In genomic region chr10:53298443-53298842, GRCh38 we compare ENCODE assay signal across 21 cellular contexts.
DNase-seq lines count a peak whose midpoint lies in the region; ATAC-seq, FAIRE-seq and TF ChIP-seq lines count a peak whose summit lies in the region.
"Had no signal": no experiment of that assay in that cellular context is flagged by ENCODE, and none has a peak within 500 bp of the region (broad histone marks: within the 10 kb centered on the region; RNA-seq: fewer than 3 reads in every experiment).

No MANE protein-coding gene starts in this region.

- no peaks in the 10 kb centered on the region for H3K4me1 ChIP-seq in Panc1 (ENCODE audit: control insufficient read depth, insufficient read depth, low read length)
- H3K4me1 ChIP-seq: BLaER1 had no signal

- H3K4me3 ChIP-seq in Panc1 (ENCODE audit: low read depth in 2 of 2, low read length in 2 of 2) (no peak overlapping the region), choroid plexus epithelial cell (ENCODE audit: low read depth, low read length) (no peak overlapping the region), retinal pigment epithelial cell (ENCODE audit: low read length) (no peak overlapping the region)
- H3K4me3 ChIP-seq: BLaER1, GM23338, K562 had no signal

- in situ Hi-C loops in Panc1 (cut with HindIII; ENCODE audit: low pct_unique_long_range_greater_than_20kb, low sequenced_read_pairs), result no loop called here
- in situ Hi-C loops in ACHN (cut with HindIII; ENCODE audit: low pct_ligation_motif_present, low pct_unique_long_range_greater_than_20kb, low sequenced_read_pairs), result no loop called here

- intact Hi-C loops in Panc1 (cut with micrococcal nuclease; ENCODE audit: unreplicated experiment), result no loop called here

- CTCF ChIA-PET in Panc1 (lab: Charles Lee), result interaction anchor here (0.6 kb wide), 1 partner anchor 85 kb away, joined by 14 read pairs; no protein-coding TSS in a partner anchor

- POLR2A ChIA-PET in Panc1 (lab: Charles Lee), result no interaction called here

- TF ChIP-seq POLR2A in GM12892 (IDR thresholded peaks at IDR 0.05; ENCODE audit: low read depth, low read length), result no peak

- BruUV-seq in Panc1 (replicated peaks; lab: Mats Ljungman, UMichigan), result no TSS peak

- no peaks in the 10 kb centered on the region for H3K27me3 ChIP-seq in Panc1 (ENCODE audit: control insufficient read depth, insufficient read depth, low read length)
- H3K27me3 ChIP-seq: BLaER1 had no signal

- H3K9me3 ChIP-seq in Panc1 (ENCODE audit: control insufficient read depth, insufficient read depth, low read depth, low read length), result peaks cover 4% of the 10 kb centered on the region; the same call in 1 of the 2 replicates
- H3K9me3 ChIP-seq: BLaER1 had no signal

- DNase-seq in GM12892 (ENCODE audit: insufficient read length) (no peak), Panc1 (ENCODE audit: low read depth, low spot score) (no peak), choroid plexus epithelial cell (ENCODE audit: low read depth) (peak; percentile 3), retinal pigment epithelial cell (ENCODE audit: low read depth) (no peak), ACHN (no peak)
- DNase-seq in stimulated activated CD4-positive, alpha-beta T cell treated with anti-CD3 and anti-CD28 coated beads, Interleukin-2, amount 100 ng/mL, for 48 hours, result no peak
- DNase-seq: AML-193; Calu3; CD8-positive, alpha-beta T cell; DMS79 treated with DMSO at 0.1 percent for 48 hours; GF-D8; H7; HFFc6; IMR-90 had no signal

- ATAC-seq in Panc1 (no peak), HG03196 (IDR thresholded peaks at IDR 0.05; ENCODE audit: unreplicated experiment) (no peak)
- ATAC-seq: CD8-positive, alpha-beta T cell; GM23338; HCT116; K562 had no signal

- H3K36me3 ChIP-seq in Panc1 (ENCODE audit: control insufficient read depth, insufficient read depth, low read length), result no peaks in the 10 kb centered on the region
- H3K36me3 ChIP-seq: BLaER1 had no signal

- H3K27ac ChIP-seq in Panc1 (ENCODE audit: low read length), result no peak overlapping the region
- H3K27ac ChIP-seq: BLaER1 had no signal

- TF ChIP-seq CTCF in Panc1 (IDR thresholded peaks at IDR 0.05) (peak; percentile 9; the same call in 1 of the 2 replicates), choroid plexus epithelial cell (conservative IDR thresholded peaks at IDR 0.05; ENCODE audit: low read depth, low read length) (no peak), retinal pigment epithelial cell (conservative IDR thresholded peaks at IDR 0.05; ENCODE audit: low read depth, low read length) (peak; percentile 5)

- FAIRE-seq in GM12892 (lab: Jason Lieb, UNC), result peak; percentile 36
- FAIRE-seq: A204.1, HTR-8/SVneo, K562 had no signal
